25 cellular contexts compared by ENCODE assay signal in genomic region chr5:175487514-175488222, GRCh38. TPM values are rescaled to one million over a fixed set of nuclear protein-coding genes. Genes with fewer than 3 reads are reported as not detected.
A peak's percentile ranks its signal among the peaks of the same experiment; 100 is the strongest.
DNase-seq lines count a peak whose midpoint lies in the region; ATAC-seq and TF ChIP-seq lines count a peak whose summit lies in the region.
"Had no signal": no experiment of that assay in that cellular context is flagged by ENCODE, and none has a peak within 500 bp of the region (broad histone marks: within the 10 kb centered on the region; RNA-seq: fewer than 3 reads in every experiment).

No MANE protein-coding gene starts in this region.

- H3K36me3 Mint-ChIP-seq in activated CD4-positive, alpha-beta T cell treated with anti-CD3 and anti-CD28 coated beads, Interleukin-2, amount 10 ng/mL, durations not matched to agents 24 days and 14 days (ENCODE audit: low read depth): peaks cover 77% of the 10 kb centered on the region
- H3K36me3 Mint-ChIP-seq in CD4-positive, CD25-positive, alpha-beta regulatory T cell: peaks cover 53% of the 10 kb centered on the region
- peaks cover 67% of the 10 kb centered on the region for H3K36me3 Mint-ChIP-seq in activated CD4-positive, alpha-beta memory T cell treated with anti-CD3 and anti-CD28 coated beads for 36 hours
- H3K36me3 Mint-ChIP-seq in endodermal cell (ENCODE audit: low read depth) (peaks cover 68% of the 10 kb centered on the region), CD14-positive monocyte (peaks cover 42 to 44% of the 10 kb centered on the region in 2 donors)

- TF ChIP-seq CTCF in endodermal cell (conservative IDR thresholded peaks at IDR 0.05): no peak
- TF ChIP-seq CTCF in CD14-positive monocyte (IDR thresholded peaks at IDR 0.05): no peak

- no peak for ATAC-seq in CD4-positive, CD25-positive, alpha-beta regulatory T cell (ENCODE audit: low read depth in 2 of 2)
- ATAC-seq in aorta (ENCODE audit: low FRiP score): no peak
- ATAC-seq: A549 had no signal

- peak overlapping the region; percentile 39 for H3K27ac Mint-ChIP-seq in activated CD4-positive, alpha-beta T cell treated with anti-CD3 and anti-CD28 coated beads, Interleukin-2, amount 10 ng/mL, durations not matched to agents 24 days and 14 days
- H3K27ac Mint-ChIP-seq in CD4-positive, CD25-positive, alpha-beta regulatory T cell: peak overlapping the region; percentile 6 to 82 (median 27)
- H3K27ac Mint-ChIP-seq in activated CD4-positive, alpha-beta memory T cell treated with anti-CD3 and anti-CD28 coated beads for 36 hours: peak overlapping the region; percentile 15
- H3K27ac Mint-ChIP-seq in endodermal cell (peak overlapping the region; percentile 22), CD14-positive monocyte (peak overlapping the region in 1 of 7 donors; percentile 42)

- peak overlapping the region; percentile 20 for H3K4me3 Mint-ChIP-seq in activated CD4-positive, alpha-beta T cell treated with anti-CD3 and anti-CD28 coated beads, Interleukin-2, amount 10 ng/mL, durations not matched to agents 24 days and 14 days
- peak overlapping the region in 3 of 4 donors; percentile 9 to 65 (median 33) for H3K4me3 Mint-ChIP-seq in CD4-positive, CD25-positive, alpha-beta regulatory T cell
- no peak overlapping the region for H3K4me3 Mint-ChIP-seq in activated CD4-positive, alpha-beta memory T cell treated with anti-CD3 and anti-CD28 coated beads for 36 hours
- H3K4me3 Mint-ChIP-seq in endodermal cell: no peak overlapping the region
- no peak overlapping the region for H3K4me3 Mint-ChIP-seq in CD14-positive monocyte

- POLR2A ChIA-PET in activated CD4-positive, alpha-beta memory T cell treated with anti-CD3 and anti-CD28 coated beads for 36 hours (lab: Charles Lee): interaction anchor here (0.6 kb wide), 1 partner anchor 148 kb away, joined by 6 read pairs; no protein-coding TSS in a partner anchor

- H3K36me3 ChIP-seq in CD4-positive, CD25-positive, alpha-beta regulatory T cell (ENCODE audit: control insufficient read depth, insufficient read depth, low read length): peaks cover 48% of the 10 kb centered on the region
- peaks cover 85% of the 10 kb centered on the region for H3K36me3 ChIP-seq in endodermal cell (ENCODE audit: control insufficient read depth, insufficient read depth, low read length)
- H3K36me3 ChIP-seq in MG63: peaks cover 64% of the 10 kb centered on the region
- peaks cover 0 to 7% of the 10 kb centered on the region in 2 donors for H3K36me3 ChIP-seq in aorta (ENCODE audit: control insufficient read depth in 1 of 2, insufficient read depth in 2 of 2, low read length in 1 of 2)

- intact Hi-C loops in activated CD4-positive, alpha-beta T cell treated with anti-CD3 and anti-CD28 coated beads, Interleukin-2, amount 10 ng/mL, durations not matched to agents 24 days and 14 days (cut with micrococcal nuclease): no loop called here
- intact Hi-C loops in activated CD4-positive, alpha-beta memory T cell treated with anti-CD3 and anti-CD28 coated beads for 36 hours (cut with micrococcal nuclease): no loop called here
- intact Hi-C loops in aorta (cut with DNase I) (no loop called here), CD14-positive monocyte (cut with micrococcal nuclease) (no loop called here)

- WGBS in endodermal cell (ENCODE audit: insufficient coverage in 1 of 2, insufficient read length in 1 of 2), 2 experiments: 96 to 98% methylated on average over 7 to 11 of the region's 11 CpGs
- 90 to 93% methylated on average over 11 of the region's 11 CpGs for WGBS in aorta, 2 donors

- H3K4me1 ChIP-seq in CD4-positive, CD25-positive, alpha-beta regulatory T cell (ENCODE audit: control insufficient read depth, insufficient read depth, low read length, poor library complexity, severe bottlenecking): peaks cover 56% of the 10 kb centered on the region
- H3K4me1 ChIP-seq in endodermal cell (ENCODE audit: control insufficient read depth, insufficient read depth, low read length) (no peaks in the 10 kb centered on the region), aorta (ENCODE audit: control insufficient read depth in 1 of 2, insufficient read depth in 2 of 2, low read length in 2 of 2) (no peaks in the 10 kb centered on the region)
- H3K4me1 ChIP-seq: tibial nerve had no signal

- H3K4me1 Mint-ChIP-seq in activated CD4-positive, alpha-beta T cell treated with anti-CD3 and anti-CD28 coated beads, Interleukin-2, amount 10 ng/mL, durations not matched to agents 24 days and 14 days: peaks cover 64% of the 10 kb centered on the region
- peaks cover 45 to 76% (median 67%) of the 10 kb centered on the region in 4 donors for H3K4me1 Mint-ChIP-seq in CD4-positive, CD25-positive, alpha-beta regulatory T cell
- H3K4me1 Mint-ChIP-seq in activated CD4-positive, alpha-beta memory T cell treated with anti-CD3 and anti-CD28 coated beads for 36 hours (ENCODE audit: low read depth): peaks cover 74% of the 10 kb centered on the region
- H3K4me1 Mint-ChIP-seq in endodermal cell: peaks cover 31% of the 10 kb centered on the region
- peaks cover 3% of the 10 kb centered on the region for H3K4me1 Mint-ChIP-seq in CD14-positive monocyte

- no peaks in the 10 kb centered on the region for H3K9me3 Mint-ChIP-seq in activated CD4-positive, alpha-beta T cell treated with anti-CD3 and anti-CD28 coated beads, Interleukin-2, amount 10 ng/mL, durations not matched to agents 24 days and 14 days
- peaks cover 0 to under 1% (median 0%) of the 10 kb centered on the region in 7 donors for H3K9me3 Mint-ChIP-seq in CD4-positive, CD25-positive, alpha-beta regulatory T cell
- no peaks in the 10 kb centered on the region for H3K9me3 Mint-ChIP-seq in activated CD4-positive, alpha-beta memory T cell treated with anti-CD3 and anti-CD28 coated beads for 36 hours
- H3K9me3 Mint-ChIP-seq in endodermal cell (no peaks in the 10 kb centered on the region), CD14-positive monocyte (no peaks in the 10 kb centered on the region)

- CTCF ChIA-PET in activated CD4-positive, alpha-beta memory T cell treated with anti-CD3 and anti-CD28 coated beads for 36 hours (lab: Charles Lee): interaction anchor here (0.5 to 0.6 kb wide), 2 partner anchors 23 to 694 kb away, joined by 3 read pairs; no protein-coding TSS in a partner anchor

- H3K4me3 ChIP-seq in CD4-positive, CD25-positive, alpha-beta regulatory T cell (ENCODE audit: low read depth, low read length): peak overlapping the region; percentile 35
- no peak overlapping the region for H3K4me3 ChIP-seq in endodermal cell (ENCODE audit: low read length)
- H3K4me3 ChIP-seq in MG63: no peak overlapping the region
- H3K4me3 ChIP-seq in aorta (ENCODE audit: low read length in 2 of 2): no peak overlapping the region
- H3K4me3 ChIP-seq: A549, coronary artery, lung, stomach, tibial nerve had no signal

- no peak overlapping the region for H3K9ac ChIP-seq in endodermal cell (ENCODE audit: extremely low read depth, low read length, poor library complexity, severe bottlenecking)
- H3K9ac ChIP-seq: SK-N-SH had no signal

- DNase-seq in activated CD4-positive, alpha-beta T cell treated with anti-CD3 and anti-CD28 coated beads, Interleukin-2, amount 10 ng/mL, durations not matched to agents 24 days and 14 days: no peak
- DNase-seq in activated CD4-positive, alpha-beta T cell treated with anti-CD3 and anti-CD28 coated beads for 48 hours: no peak
- DNase-seq in CD4-positive, CD25-positive, alpha-beta regulatory T cell: no peak
- DNase-seq in activated CD4-positive, alpha-beta memory T cell treated with anti-CD3 and anti-CD28 coated beads for 36 hours: no peak
- DNase-seq in endodermal cell: no peak
- no peak for DNase-seq in MG63
- no peak for DNase-seq in aorta
- DNase-seq in CD14-positive monocyte (ENCODE audit: low spot score): no peak
- DNase-seq: activated CD4-positive, CD25-positive, alpha-beta regulatory T cell treated with anti-CD3 and anti-CD28 coated beads, Interleukin-2, amount 50 U/mL, for 72 hours; KBM-7; NCI-H146; NCI-H524 treated with DMSO at 0.1 percent for 48 hours; retina; SK-N-SH; stimulated activated CD4-positive, alpha-beta T cell treated with anti-CD3 and anti-CD28 coated beads, Interleukin-12 subunit alpha, Interleukin-12 subunit beta, amount 100 ng/mL, for 4 hours; stimulated activated CD4-positive, alpha-beta T cell treated with anti-CD3 and anti-CD28 coated beads, Interleukin-4, amount 100 ng/mL, for 4 hours; stomach had no signal

- H3K27ac ChIP-seq in CD4-positive, CD25-positive, alpha-beta regulatory T cell (ENCODE audit: insufficient read depth, low read length, poor library complexity, severe bottlenecking): no peak overlapping the region
- H3K27ac ChIP-seq in endodermal cell (ENCODE audit: low read depth, low read length) (no peak overlapping the region), aorta (ENCODE audit: low read depth in 1 of 2, low read length in 2 of 2) (no peak overlapping the region)
- H3K27ac ChIP-seq: A549, coronary artery, stomach, tibial nerve had no signal

- no peaks in the 10 kb centered on the region for H3K27me3 ChIP-seq in CD4-positive, CD25-positive, alpha-beta regulatory T cell (ENCODE audit: control insufficient read depth, insufficient read depth, low read length)
- H3K27me3 ChIP-seq in endodermal cell (ENCODE audit: control insufficient read depth, insufficient read depth, low read length, poor library complexity, severe bottlenecking): no peaks in the 10 kb centered on the region
- no peaks in the 10 kb centered on the region for H3K27me3 ChIP-seq in MG63
- H3K27me3 ChIP-seq in aorta (ENCODE audit: control insufficient read depth in 1 of 2, insufficient read depth in 2 of 2, low read length in 1 of 2): no peaks in the 10 kb centered on the region
- H3K27me3 ChIP-seq: stomach, tibial nerve had no signal

- no peaks in the 10 kb centered on the region for H3K27me3 Mint-ChIP-seq in activated CD4-positive, alpha-beta T cell treated with anti-CD3 and anti-CD28 coated beads, Interleukin-2, amount 10 ng/mL, durations not matched to agents 24 days and 14 days
- H3K27me3 Mint-ChIP-seq in CD4-positive, CD25-positive, alpha-beta regulatory T cell: no peaks in the 10 kb centered on the region
- no peaks in the 10 kb centered on the region for H3K27me3 Mint-ChIP-seq in activated CD4-positive, alpha-beta memory T cell treated with anti-CD3 and anti-CD28 coated beads for 36 hours
- H3K27me3 Mint-ChIP-seq in endodermal cell (ENCODE audit: insufficient read depth) (no peaks in the 10 kb centered on the region), CD14-positive monocyte (ENCODE audit: low read depth in 3 of 3) (peaks cover 0 to 1% (median 0%) of the 10 kb centered on the region in 3 donors)

- H3K9me3 ChIP-seq in CD4-positive, CD25-positive, alpha-beta regulatory T cell (ENCODE audit: control insufficient read depth in 2 of 2, low read length in 2 of 2): no peaks in the 10 kb centered on the region
- peaks cover 13% of the 10 kb centered on the region for H3K9me3 ChIP-seq in endodermal cell (ENCODE audit: control insufficient read depth, low read length)
- no peaks in the 10 kb centered on the region for H3K9me3 ChIP-seq in MG63
- H3K9me3 ChIP-seq in aorta (ENCODE audit: control insufficient read depth, low read length): no peaks in the 10 kb centered on the region
- H3K9me3 ChIP-seq: A549, SK-N-SH, stomach, tibial nerve had no signal

RNA-seq across cellular contexts. Expression of gene SFXN1, which starts 9.3 kb away (rescaled TPM):
- total RNA-seq in activated CD4-positive, alpha-beta T cell treated with anti-CD3 and anti-CD28 coated beads, Interleukin-2, amount 10 ng/mL, durations not matched to agents 24 days and 14 days: 390 and 404 TPM in 2 replicates
- 82.3 TPM for total RNA-seq in CD4-positive, CD25-positive, alpha-beta regulatory T cell
- polyA plus RNA-seq in CD4-positive, CD25-positive, alpha-beta regulatory T cell: 10 to 100 TPM; 63.5 to 83.8 (median 76.0) TPM
- 100 to 1,000 TPM; 298 to 300 TPM for total RNA-seq in activated CD4-positive, alpha-beta memory T cell treated with anti-CD3 and anti-CD28 coated beads for 36 hours
- 100 to 1,000 TPM; 122 to 154 TPM for total RNA-seq in endodermal cell
- polyA plus RNA-seq in endodermal cell (2013, experiment 1 of 2): 119 TPM
- 106 TPM for polyA plus RNA-seq in endodermal cell (2013, experiment 2 of 2)
- 147 and 190 TPM in 2 replicates for total RNA-seq in MG63 (2014; rRNA removed; shearing (Covaris generic); ENCODE audit: low replicate concordance)
- total RNA-seq in aorta: 10 to 100 TPM; 22.4 to 26.9 TPM
- 10 to 100 TPM in 1 of 2 donors, 1 to 10 TPM in 1; 8.2 to 28.3 TPM for polyA plus RNA-seq in aorta
- polyA plus RNA-seq in CD14-positive monocyte: 10 to 100 TPM in 1 of 2 donors, 1 to 10 TPM in 1; 5.8 to 10.3 TPM

RNA-seq across cellular contexts. Expression of gene DRD1, which starts 43.7 kb away (rescaled TPM):
- total RNA-seq in activated CD4-positive, alpha-beta T cell treated with anti-CD3 and anti-CD28 coated beads, Interleukin-2, amount 10 ng/mL, durations not matched to agents 24 days and 14 days: 0.07 TPM in 1 of 2 replicates, not detected in the other
- not detected for total RNA-seq in CD4-positive, CD25-positive, alpha-beta regulatory T cell
- polyA plus RNA-seq in CD4-positive, CD25-positive, alpha-beta regulatory T cell: not detected
- not detected for total RNA-seq in activated CD4-positive, alpha-beta memory T cell treated with anti-CD3 and anti-CD28 coated beads for 36 hours
- total RNA-seq in endodermal cell (under 1 TPM; 0.53 to 0.59 TPM), aorta (under 1 TPM; 0.45 to 0.62 TPM)
- 0.18 TPM for polyA plus RNA-seq in endodermal cell (2013, experiment 1 of 2)
- 0.17 TPM for polyA plus RNA-seq in endodermal cell (2013, experiment 2 of 2)
- total RNA-seq in MG63 (2014; rRNA removed; shearing (Covaris generic); ENCODE audit: low replicate concordance): not detected in 2 replicates
- polyA plus RNA-seq in aorta (1 to 10 TPM in 1 of 2 donors, under 1 TPM in 1; 0.13 to 2.1 TPM), CD14-positive monocyte (not detected)
- total RNA-seq: HT1080, RPMI7951 had no signal
- polyA plus RNA-seq: BJ, keratinocyte, SK-N-SH had no signal

Comparison
In these comparisons a context has a peak if more than half of its experiments do, and no peak if none do; other contexts are left out.
1. H3K4me3 Mint-ChIP-seq: peak in activated CD4-positive, alpha-beta T cell treated with anti-CD3 and anti-CD28 coated beads, Interleukin-2, amount 10 ng/mL, durations not matched to agents 24 days and 14 days (single experiment) and CD4-positive, CD25-positive, alpha-beta regulatory T cell (3 of 4); none in activated CD4-positive, alpha-beta memory T cell treated with anti-CD3 and anti-CD28 coated beads for 36 hours (single experiment), endodermal cell (single experiment) and CD14-positive monocyte (0 of 2).